Comparison of ENCODE assay signal across 20 cellular contexts in genomic region chr11:134407923-134408322, GRCh38. TPM values are rescaled to one million over a fixed set of nuclear protein-coding genes. Genes with fewer than 3 reads are reported as not detected.
DNase-seq lines count a peak whose midpoint lies in the region; ATAC-seq and TF ChIP-seq lines count a peak whose summit lies in the region.
"Had no signal": no experiment of that assay in that cellular context is flagged by ENCODE, and none has a peak within 500 bp of the region (broad histone marks: within the 10 kb centered on the region; RNA-seq: fewer than 3 reads in every experiment).

No MANE protein-coding gene starts in this region.

- no peaks in the 10 kb centered on the region for H3K79me2 ChIP-seq in osteoblast (ENCODE audit: insufficient read depth, low read length)

- no peak overlapping the region for H3K4me3 ChIP-seq in osteoblast (ENCODE audit: insufficient read depth, low read length)
- H3K4me3 ChIP-seq in brain microvascular endothelial cell (ENCODE audit: low read depth, low read length), result no peak overlapping the region
- H3K4me3 ChIP-seq: SK-N-MC had no signal

- in situ Hi-C loops in brain microvascular endothelial cell (cut with HindIII; ENCODE audit: low pct_ligation_motif_present, low sequenced_read_pairs), result no loop called here

- peaks cover 47% of the 10 kb centered on the region for H3K4me1 Mint-ChIP-seq in brain
- peaks cover 52 to 57% of the 10 kb centered on the region in 2 donors for H3K4me1 Mint-ChIP-seq in immature natural killer cell

- H4K20me1 ChIP-seq in osteoblast (ENCODE audit: insufficient read depth, low read length), result no peaks in the 10 kb centered on the region

- TF ChIP-seq CTCF in brain (conservative IDR thresholded peaks at IDR 0.05) (no peak), osteoblast (IDR thresholded peaks at IDR 0.05; ENCODE audit: extremely low read depth, low read depth, low read length) (no peak), brain microvascular endothelial cell (IDR thresholded peaks at IDR 0.05; ENCODE audit: low read depth, low read length, missing control alignments) (no peak)

- no peak for ATAC-seq in GM18873 (IDR thresholded peaks at IDR 0.05; ENCODE audit: low FRiP score, unreplicated experiment)
- ATAC-seq: HCT116, HepG2 had no signal

- H3K9me3 Mint-ChIP-seq in brain (peaks cover 0 to 2% (median 0%) of the 10 kb centered on the region in 5 experiments), immature natural killer cell (no peaks in the 10 kb centered on the region)

- DNase-seq in immature natural killer cell (no peak), osteoblast (ENCODE audit: insufficient read length, low spot score, missing footprints) (peak; percentile 8), brain microvascular endothelial cell (no peak), RPMI8226 (no peak), RKO (ENCODE audit: low spot score) (no peak)
- DNase-seq: Caco-2; CD4-positive, alpha-beta memory T cell; DMS79; GF-D8; Karpas-422; NCI-H1092; NCI-H1417 treated with DMSO at 0.1 percent for 48 hours; NCI-H1694 treated with DMSO at 0.1 percent for 48 hours; NCI-H2227 treated with DMSO at 0.1 percent for 48 hours; SIG-M5 had no signal

- no peaks in the 10 kb centered on the region for H3K4me1 ChIP-seq in osteoblast (ENCODE audit: insufficient read depth, low read length)

- H3K36me3 ChIP-seq in osteoblast (ENCODE audit: insufficient read depth, low read length) (no peaks in the 10 kb centered on the region), brain microvascular endothelial cell (replicated peaks) (no peaks in the 10 kb centered on the region)

- H3K27ac Mint-ChIP-seq in brain (peak overlapping the region in 4 of 5 experiments; percentile 85 to 97 (median 94)), immature natural killer cell (peak overlapping the region in 4 of 6 donors; percentile 7 to 79 (median 72))

- H3K27ac ChIP-seq in osteoblast (ENCODE audit: low read depth, low read length) (no peak overlapping the region), brain microvascular endothelial cell (no peak overlapping the region)
- H3K27ac ChIP-seq: SK-N-MC had no signal

- H3K27me3 ChIP-seq in osteoblast (ENCODE audit: insufficient read depth, low read length) (peaks cover 17% of the 10 kb centered on the region), brain microvascular endothelial cell (replicated peaks) (peaks cover 20% of the 10 kb centered on the region)

- H3K4me3 Mint-ChIP-seq in brain (peak overlapping the region in 4 of 5 experiments; percentile 60 to 81 (median 73)), immature natural killer cell (peak overlapping the region in 2 of 5 donors; percentile 75 to 76)
- H3K4me3 Mint-ChIP-seq: CD4-positive, alpha-beta memory T cell had no signal

- H2AFZ ChIP-seq in osteoblast (ENCODE audit: low read length), result no peak overlapping the region

- no peak overlapping the region for H3K4me2 ChIP-seq in osteoblast (ENCODE audit: insufficient read depth, low read length)

- H3K27me3 Mint-ChIP-seq in brain (peaks cover 9% of the 10 kb centered on the region), immature natural killer cell (ENCODE audit: low read depth in 3 of 3) (peaks cover 2 to 15% (median 7%) of the 10 kb centered on the region in 3 donors)

- peaks cover 5% of the 10 kb centered on the region for H3K36me3 Mint-ChIP-seq in brain
- H3K36me3 Mint-ChIP-seq in immature natural killer cell, result peaks cover 0 to 7% (median 4%) of the 10 kb centered on the region in 3 donors
- H3K36me3 Mint-ChIP-seq: CD4-positive, alpha-beta memory T cell had no signal

- no peaks in the 10 kb centered on the region for H3K9me3 ChIP-seq in osteoblast (ENCODE audit: low read depth, low read length)
- H3K9me3 ChIP-seq: Caco-2 had no signal

RNA-seq across cellular contexts. Expression of gene B3GAT1, which starts 4.1 kb away (rescaled TPM):
- polyA plus RNA-seq in brain (ENCODE audit: insufficient read depth, low read depth, low replicate concordance), result 110 TPM
- polyA plus RNA-seq in immature natural killer cell, result 1 to 10 TPM in 1 of 3 donors, under 1 TPM in 2; 0.09 to 1.8 (median 0.24) TPM
- total RNA-seq in osteoblast, result not detected in 2 replicates
- total RNA-seq: HepG2 had no signal
- polyA plus RNA-seq: CD4-positive, alpha-beta memory T cell; HepG2 had no signal

Comparison
In these comparisons a context has a peak if more than half of its experiments do, and no peak if none do; other contexts are left out.
1. RNA of gene B3GAT1, which starts 4.1 kb away (polyA plus RNA-seq): 110 TPM in brain (single experiment); 0.09 to 1.8 TPM in immature natural killer cell; every median in the first group is over 10 times any median in the second.